ENCODE assay signal across 1 cellular context in genomic region chr1:151990856-151991198, GRCh38.
TF ChIP-seq lines count a peak whose summit lies in the region.

No MANE protein-coding gene starts in this region.

TF ChIP-seq in HEK293, 187 proteins besides CTCF, POLR2A, EP300 and RAD21 (continued from another document):
- TF ChIP-seq ZNF629 (tag by site-specific recombination; IDR thresholded peaks at IDR 0.05), result peak; percentile 20; the same call in 1 of the 2 replicates
- TF ChIP-seq ZNF596 (tag by site-specific recombination; IDR thresholded peaks at IDR 0.05), result peak; percentile 34; the same call in 1 of the 2 replicates
- peak; percentile 94 for TF ChIP-seq OSR2 (tag by site-specific recombination; IDR thresholded peaks at IDR 0.05)
- TF ChIP-seq ZNF501 (tag by site-specific recombination; IDR thresholded peaks at IDR 0.05), result no peak
- TF ChIP-seq ZNF223 (tag by site-specific recombination; IDR thresholded peaks at IDR 0.05), result no peak
- TF ChIP-seq, protein P1, sequence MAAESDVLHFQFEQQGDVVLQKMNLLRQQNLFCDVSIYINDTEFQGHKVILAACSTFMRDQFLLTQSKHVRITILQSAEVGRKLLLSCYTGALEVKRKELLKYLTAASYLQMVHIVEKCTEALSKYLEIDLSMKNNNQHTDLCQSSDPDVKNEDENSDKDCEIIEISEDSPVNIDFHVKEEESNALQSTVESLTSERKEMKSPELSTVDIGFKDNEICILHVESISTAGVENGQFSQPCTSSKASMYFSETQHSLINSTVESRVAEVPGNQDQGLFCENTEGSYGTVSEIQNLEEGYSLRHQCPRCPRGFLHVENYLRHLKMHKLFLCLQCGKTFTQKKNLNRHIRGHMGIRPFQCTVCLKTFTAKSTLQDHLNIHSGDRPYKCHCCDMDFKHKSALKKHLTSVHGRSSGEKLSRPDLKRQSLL (tag by site-specific recombination; IDR thresholded peaks at IDR 0.05), result no peak
- no peak for TF ChIP-seq ZNF10 (tag by site-specific recombination; IDR thresholded peaks at IDR 0.05)
- TF ChIP-seq ZNF600 (tag by site-specific recombination; IDR thresholded peaks at IDR 0.05), result peak; percentile 98
- 0 out of 2 replicates have a peak, but pooled peaks have one; percentile 60 for TF ChIP-seq ZFP3 (tag by site-specific recombination; IDR thresholded peaks at IDR 0.05; ENCODE audit: low read depth)
- no peak for TF ChIP-seq ZIC2 (tag by site-specific recombination; IDR thresholded peaks at IDR 0.05)
- TF ChIP-seq ZBTB44 (tag by site-specific recombination; IDR thresholded peaks at IDR 0.05), result peak; percentile 45; the same call in 1 of the 2 replicates
- TF ChIP-seq MYNN (tag by site-specific recombination; IDR thresholded peaks at IDR 0.05; ENCODE audit: borderline replicate concordance), result no peak
- TF ChIP-seq ZNF221 (tag by site-specific recombination; IDR thresholded peaks at IDR 0.05; ENCODE audit: borderline replicate concordance), result no peak
